Comparison of ENCODE assay signal across 8 cellular contexts in genomic region chr7:129225206-129225930, GRCh38. TPM values are rescaled to one million over a fixed set of nuclear protein-coding genes. Genes with fewer than 3 reads are reported as not detected.
DNase-seq lines count a peak whose midpoint lies in the region; ATAC-seq and TF ChIP-seq lines count a peak whose summit lies in the region.

No MANE protein-coding gene starts in this region.

- H3K9me3 ChIP-seq in HUES48 (ENCODE audit: control insufficient read depth, insufficient read depth, low read length) (no peaks in the 10 kb centered on the region), heart right ventricle (no peaks in the 10 kb centered on the region)

- peak overlapping the region; percentile 59 for H3K9ac ChIP-seq in HUES48 (ENCODE audit: low read depth, low read length)

- intact Hi-C loops in heart right ventricle (cut with DNase I) (loop anchor here in 2 of 10 donors (10.0 kb wide), 2 partner anchors 249 to 389 kb away; partner anchors contain the start of gene NRF1 (in 2 of the 2)), posterior vena cava (cut with DNase I) (no loop called here)

- peak; percentile 83 for DNase-seq in DMS 273 (lab: John Stamatoyannopoulos, UW; ENCODE audit: unreplicated experiment)
- DNase-seq in SK-MEL-5 (ENCODE audit: low read depth, low spot score) = peak; percentile 53
- DNase-seq in heart right ventricle = peak; percentile 23 to 56
- peak; percentile 91 for DNase-seq in posterior vena cava (ENCODE audit: low spot score)

- H3K27ac ChIP-seq in HUES48 (ENCODE audit: low read depth, low read length) = peak overlapping the region; percentile 76
- peak overlapping the region in 9 of 10 donors; percentile 75 to 98 (median 93) for H3K27ac ChIP-seq in heart right ventricle
- H3K27ac ChIP-seq in urinary bladder (ENCODE audit: low read depth) = peak overlapping the region; percentile 57

- H3K4me3 ChIP-seq in HUES48 (ENCODE audit: low read depth, low read length) (peak overlapping the region; percentile 88), heart right ventricle (peak overlapping the region; percentile 66 to 97 (median 82)), urinary bladder (ENCODE audit: low read depth, low read length) (peak overlapping the region; percentile 91)

- in situ Hi-C loops in SK-MEL-5 (cut with HindIII; ENCODE audit: low pct_unique_long_range_greater_than_20kb, low sequenced_read_pairs) = no loop called here

- H3K4me1 Mint-ChIP-seq in activated naive CD8-positive, alpha-beta T cell (ENCODE audit: low read depth) = peaks cover 42% of the 10 kb centered on the region

- H3K4me1 ChIP-seq in HUES48 (ENCODE audit: control insufficient read depth, insufficient read depth, low read length) = peaks cover 9% of the 10 kb centered on the region
- H3K4me1 ChIP-seq in heart right ventricle = peaks cover 0 to 30% (median 15%) of the 10 kb centered on the region in 9 donors
- H3K4me1 ChIP-seq in urinary bladder (ENCODE audit: insufficient read depth) = no peaks in the 10 kb centered on the region

- no peaks in the 10 kb centered on the region for H3K36me3 ChIP-seq in HUES48 (ENCODE audit: control insufficient read depth, insufficient read depth, low read length)
- H3K36me3 ChIP-seq in heart right ventricle = no peaks in the 10 kb centered on the region
- H3K36me3 ChIP-seq in urinary bladder (ENCODE audit: insufficient read depth) = no peaks in the 10 kb centered on the region

- TF ChIP-seq CTCF in heart right ventricle (IDR thresholded peaks at IDR 0.05) = no peak

- H3K27me3 ChIP-seq in HUES48 (ENCODE audit: control insufficient read depth, insufficient read depth, low read length) (0 out of 2 replicates have a peak, but pooled peaks cover 3% of the 10 kb centered on the region), heart right ventricle (no peaks in the 10 kb centered on the region)

- WGBS in heart right ventricle, 2 donors = 0 to 1% methylated on average over 58 to 60 of the region's 60 CpGs
- WGBS in urinary bladder = under 1% methylated on average over 60 of the region's 60 CpGs

- no peaks in the 10 kb centered on the region for H3K9me3 Mint-ChIP-seq in activated naive CD8-positive, alpha-beta T cell (ENCODE audit: low read depth)

- peak; percentile 36 for ATAC-seq in GM21447 (IDR thresholded peaks at IDR 0.05; ENCODE audit: unreplicated experiment)
- peak; percentile 2 to 51 (median 24) for ATAC-seq in heart right ventricle

- H3K27ac Mint-ChIP-seq in activated naive CD8-positive, alpha-beta T cell = peak overlapping the region; percentile 69

- no peaks in the 10 kb centered on the region for H3K36me3 Mint-ChIP-seq in activated naive CD8-positive, alpha-beta T cell

- H3K27me3 Mint-ChIP-seq in activated naive CD8-positive, alpha-beta T cell = no peaks in the 10 kb centered on the region

- peak overlapping the region; percentile 96 for H3K4me3 Mint-ChIP-seq in activated naive CD8-positive, alpha-beta T cell

RNA-seq across cellular contexts. Expression of gene AHCYL2, which starts 0.5 kb away (rescaled TPM):
- 30.1 and 36.6 TPM in 2 replicates for total RNA-seq in SK-MEL-5 (2014; rRNA removed; shearing (Covaris generic))
- polyA plus RNA-seq in SK-MEL-5 (2015; cell fraction: cytosol; rRNA removed) = 32.2 and 39.6 TPM in 2 replicates
- polyA plus RNA-seq in SK-MEL-5 (2015; cell fraction: nucleus; rRNA removed) = 32.0 and 41.9 TPM in 2 replicates
- total RNA-seq in heart right ventricle (1 to 10 TPM; 4.6 to 7.7 (median 5.7) TPM), posterior vena cava (10 to 100 TPM; 11.2 to 13.6 TPM), urinary bladder (20.3 TPM)
- polyA plus RNA-seq in heart right ventricle (1 to 10 TPM; 2.5 to 2.9 TPM), urinary bladder (9.0 TPM)

RNA-seq across cellular contexts. Expression of gene SMO, which starts 36.9 kb away (rescaled TPM):
- total RNA-seq in SK-MEL-5 (2014; rRNA removed; shearing (Covaris generic)) = 25.8 and 29.6 TPM in 2 replicates
- polyA plus RNA-seq in SK-MEL-5 (2015; cell fraction: cytosol; rRNA removed) = 34.1 and 45.2 TPM in 2 replicates
- 56.2 and 67.4 TPM in 2 replicates for polyA plus RNA-seq in SK-MEL-5 (2015; cell fraction: nucleus; rRNA removed)
- total RNA-seq in heart right ventricle (1 to 10 TPM; 3.1 to 7.1 (median 4.9) TPM), posterior vena cava (1 to 10 TPM; 7.4 to 8.5 TPM), urinary bladder (35.2 TPM)
- polyA plus RNA-seq in heart right ventricle (1 to 10 TPM; 1.7 to 8.3 TPM), urinary bladder (16.7 TPM)

Comparison
In these comparisons a context has a peak if more than half of its experiments do, and no peak if none do; other contexts are left out.
1. Peak in every context shown above with its lines: DNase-seq, ATAC-seq, H3K4me3 ChIP-seq and H3K27ac ChIP-seq.
2. DNase-seq: peak in every context shown above with its lines; median percentile 91 in posterior vena cava; 83 in DMS 273; 53 in SK-MEL-5; 40 in heart right ventricle.